In the genomic region with DNA sequence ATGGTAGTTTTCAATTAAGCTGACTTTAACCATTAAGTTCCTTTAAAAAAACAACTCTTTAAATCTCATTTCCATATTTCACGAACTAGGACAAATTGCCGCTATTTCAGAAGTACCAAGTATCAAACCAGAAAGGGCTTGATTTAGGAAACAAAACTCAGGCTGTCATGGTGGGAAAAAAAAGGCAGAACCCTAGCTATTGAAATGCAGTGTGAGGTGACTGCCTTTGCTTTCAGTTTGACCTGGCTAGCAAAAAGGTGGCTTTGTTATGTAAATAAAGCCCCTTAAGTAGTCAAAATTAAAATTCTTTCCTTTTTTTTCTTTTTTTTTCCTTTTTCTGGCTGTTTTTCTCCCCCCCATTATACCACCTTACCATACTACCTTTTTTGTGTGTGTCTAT, we compare ENCODE assay signal across 21 cellular contexts.
"Had no signal": no experiment of that assay in that cellular context is flagged by ENCODE, and none has a peak within 500 bp of the region (broad histone marks: within the 10 kb centered on the region; RNA-seq: fewer than 3 reads in every experiment).

No MANE protein-coding gene starts in this region.

- H3K27ac Mint-ChIP-seq: immature natural killer cell; memory B cell; natural killer cell; stimulated activated naive B cell treated with anti-CD40 and anti-IgM and Interleukin-4, amounts not matched to agents 10 μg/mL and 1 μg/mL and 100 μg/mL, for 72 hours; stimulated activated naive CD8-positive, alpha-beta T cell treated with anti-CD3 and anti-CD28 coated beads, Interleukin-15, Interleukin-2, amounts not matched to agents 100 ng/mL and 50 ng/mL, for 24 hours had no signal

- H3K4me1 ChIP-seq: lower lobe of right lung, pancreas, right lobe of liver had no signal

- H3K4me3 ChIP-seq: coronary artery, esophagus squamous epithelium, lower lobe of right lung, pancreas, right lobe of liver, thoracic aorta, tibial nerve, upper lobe of left lung had no signal

- H3K36me3 ChIP-seq: esophagus squamous epithelium, lower lobe of right lung, pancreas, right lobe of liver, thoracic aorta, tibial nerve, upper lobe of left lung had no signal

- H3K9me3 Mint-ChIP-seq: natural killer cell; stimulated activated naive B cell treated with anti-CD40 and anti-IgM and Interleukin-4, amounts not matched to agents 10 μg/mL and 1 μg/mL and 100 μg/mL, for 72 hours; stimulated activated naive CD8-positive, alpha-beta T cell treated with anti-CD3 and anti-CD28 coated beads, Interleukin-15, Interleukin-2, amounts not matched to agents 100 ng/mL and 50 ng/mL, for 24 hours had no signal

- H3K4me3 Mint-ChIP-seq: immature natural killer cell; memory B cell; natural killer cell; stimulated activated naive B cell treated with anti-CD40 and anti-IgM and Interleukin-4, amounts not matched to agents 10 μg/mL and 1 μg/mL and 100 μg/mL, for 72 hours; stimulated activated naive CD8-positive, alpha-beta T cell treated with anti-CD3 and anti-CD28 coated beads, Interleukin-15, Interleukin-2, amounts not matched to agents 100 ng/mL and 50 ng/mL, for 24 hours had no signal

- H3K27me3 ChIP-seq: esophagus squamous epithelium, pancreas, right lobe of liver, tibial nerve, upper lobe of left lung had no signal

- DNase-seq: dermis blood vessel endothelial cell; effector memory CD4-positive, alpha-beta T cell; erythroblast; esophagus squamous epithelium; immature natural killer cell; left ventricle myocardium superior; lower lobe of right lung; natural killer cell; occipital lobe; pancreas; right lobe of liver; small intestine; stimulated activated CD4-positive, alpha-beta T cell treated with anti-CD3 and anti-CD28 coated beads, Interleukin-15, amount 100 ng/mL, for 24 hours; stimulated activated CD4-positive, alpha-beta T cell treated with anti-CD3 and anti-CD28 coated beads, Interleukin-2, amount 100 ng/mL, for 48 hours; stimulated activated naive B cell treated with anti-CD40 and anti-IgM and Interleukin-4, amounts not matched to agents 10 μg/mL and 1 μg/mL and 100 μg/mL, for 72 hours; upper lobe of left lung had no signal

- ATAC-seq: left ventricle myocardium superior; lower lobe of right lung; natural killer cell; pancreas; right lobe of liver; stimulated activated naive B cell treated with anti-CD40 and anti-IgM and Interleukin-4, amounts not matched to agents 10 μg/mL and 1 μg/mL and 100 μg/mL, for 72 hours had no signal

- H3K36me3 Mint-ChIP-seq: immature natural killer cell; memory B cell; natural killer cell; stimulated activated naive B cell treated with anti-CD40 and anti-IgM and Interleukin-4, amounts not matched to agents 10 μg/mL and 1 μg/mL and 100 μg/mL, for 72 hours had no signal

- H3K9me3 ChIP-seq: pancreas, right lobe of liver, tibial nerve had no signal

- H3K27ac ChIP-seq: coronary artery, esophagus squamous epithelium, lower lobe of right lung, pancreas, right lobe of liver, thoracic aorta, tibial nerve, upper lobe of left lung had no signal

- H3K4me1 Mint-ChIP-seq: immature natural killer cell; memory B cell; natural killer cell; stimulated activated naive B cell treated with anti-CD40 and anti-IgM and Interleukin-4, amounts not matched to agents 10 μg/mL and 1 μg/mL and 100 μg/mL, for 72 hours had no signal
